ENCODE assay signal across 9 cellular contexts in the genomic region with DNA sequence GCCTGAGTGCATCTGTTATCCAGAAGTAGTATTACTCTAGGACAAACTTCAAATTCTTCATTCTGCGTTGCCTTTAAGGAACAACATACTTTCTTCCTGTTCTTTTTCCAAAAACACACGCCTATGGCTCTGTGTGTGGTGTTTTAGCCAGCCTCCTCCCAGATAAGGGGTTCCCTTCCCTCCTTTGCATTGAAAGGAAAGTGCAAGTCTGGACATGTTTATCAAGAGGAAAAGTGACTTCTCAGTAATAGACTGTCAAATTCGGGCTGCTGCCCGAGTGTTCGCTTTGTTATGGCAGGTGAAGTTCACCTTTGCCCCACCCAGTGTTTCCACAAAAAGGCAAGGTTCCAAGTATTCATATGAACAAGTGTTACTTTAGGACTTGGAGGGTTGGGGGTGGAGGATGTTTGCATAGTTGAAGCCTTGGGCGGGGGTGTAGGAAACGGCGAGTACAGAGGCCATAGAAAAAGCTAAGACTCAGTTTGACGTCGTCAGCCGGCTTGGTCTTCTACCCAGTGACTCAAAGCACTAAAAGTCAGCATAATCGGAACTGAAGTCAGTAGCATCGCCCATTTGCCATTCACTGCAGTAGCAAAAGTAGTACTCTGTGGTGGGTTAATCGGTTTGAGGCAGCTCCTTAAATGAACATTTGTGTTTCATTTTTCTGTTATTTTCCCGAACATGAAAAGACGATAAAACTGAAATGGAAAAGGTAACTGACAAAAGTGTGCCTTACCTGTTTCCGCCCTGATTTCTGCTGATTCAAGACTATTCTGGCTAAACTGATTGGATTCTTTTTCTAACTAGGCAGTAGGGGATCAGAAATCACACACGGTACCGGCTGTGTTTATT. TPM values are rescaled to one million over a fixed set of nuclear protein-coding genes. Genes with fewer than 3 reads are reported as not detected.
DNase-seq lines count a peak whose midpoint lies in the region; ATAC-seq and TF ChIP-seq lines count a peak whose summit lies in the region.
"Had no signal": no experiment of that assay in that cellular context is flagged by ENCODE, and none has a peak within 500 bp of the region (broad histone marks: within the 10 kb centered on the region; RNA-seq: fewer than 3 reads in every experiment).

No MANE protein-coding gene starts in this region.

- TF ChIP-seq CTCF in neural progenitor cell (IDR thresholded peaks at IDR 0.05), result no peak
- no peak for TF ChIP-seq CTCF in tibial artery (IDR thresholded peaks at IDR 0.05)

- intact Hi-C loops in tibial artery (cut with DNase I; ENCODE audit: low total_unique reads), result no loop called here

- DNase-seq in activated CD4-positive, alpha-beta T cell treated with anti-CD3 and anti-CD28 coated beads for 24 hours (ENCODE audit: low read depth in 2 of 2), result peak; percentile 65 to 69
- peak; percentile 40 for DNase-seq in neural progenitor cell (ENCODE audit: low spot score)
- DNase-seq in tibial artery, result no peak
- no peak for DNase-seq in NCI-H1092 treated with DMSO at 0.1 percent for 48 hours (lab: John Stamatoyannopoulos, UW)

- H3K36me3 ChIP-seq in duodenal mucosa (ENCODE audit: control insufficient read depth in 1 of 2, insufficient read depth in 2 of 2, low read length in 2 of 2) (peaks cover 5 to 8% of the 10 kb centered on the region in 2 donors), neural progenitor cell (no peaks in the 10 kb centered on the region), tibial artery (no peaks in the 10 kb centered on the region)
- H3K36me3 ChIP-seq: adrenal gland had no signal

- H3K9me3 Mint-ChIP-seq in neural progenitor cell, result no peaks in the 10 kb centered on the region

- H3F3A ChIP-seq in neural progenitor cell (ENCODE audit: low read depth), result peaks cover 14% of the 10 kb centered on the region

- H3K27me3 ChIP-seq in duodenal mucosa (ENCODE audit: control insufficient read depth in 1 of 2, insufficient read depth in 2 of 2, low read length in 2 of 2) (no peaks in the 10 kb centered on the region), neural progenitor cell (peaks cover 15% of the 10 kb centered on the region), tibial artery (peaks cover 0 to 13% of the 10 kb centered on the region in 2 donors)

- H3K79me2 ChIP-seq in neural progenitor cell (ENCODE audit: low read depth), result no peaks in the 10 kb centered on the region

- H3K4me3 Mint-ChIP-seq in neural progenitor cell, result peak overlapping the region; percentile 16

- H3K4me1 Mint-ChIP-seq in neural progenitor cell, result peaks cover 23% of the 10 kb centered on the region

- H3K9me3 ChIP-seq in duodenal mucosa (ENCODE audit: control insufficient read depth in 1 of 2, low read length in 2 of 2), result no peaks in the 10 kb centered on the region
- no peaks in the 10 kb centered on the region for H3K9me3 ChIP-seq in neural progenitor cell (ENCODE audit: low read depth)
- H3K9me3 ChIP-seq in tibial artery, result no peaks in the 10 kb centered on the region
- H3K9me3 ChIP-seq: adrenal gland had no signal

- H3K36me3 Mint-ChIP-seq in neural progenitor cell, result no peaks in the 10 kb centered on the region

- H3K4me2 ChIP-seq in neural progenitor cell, result peak overlapping the region; percentile 66

- peak overlapping the region; percentile 70 to 84 for H3K4me3 ChIP-seq in duodenal mucosa (ENCODE audit: low read depth in 1 of 2, low read length in 2 of 2)
- peak overlapping the region; percentile 21 for H3K4me3 ChIP-seq in neural progenitor cell
- peak overlapping the region; percentile 20 to 22 for H3K4me3 ChIP-seq in tibial artery

- peaks cover 24 to 46% of the 10 kb centered on the region in 2 donors for H3K4me1 ChIP-seq in duodenal mucosa (ENCODE audit: control insufficient read depth in 1 of 2, insufficient read depth in 2 of 2, low read length in 2 of 2)
- peaks cover 45% of the 10 kb centered on the region for H3K4me1 ChIP-seq in neural progenitor cell
- H3K4me1 ChIP-seq in tibial artery, result peaks cover 0 to 4% (median 0%) of the 10 kb centered on the region in 4 donors
- H3K4me1 ChIP-seq: adrenal gland had no signal

- peaks cover 47% of the 10 kb centered on the region for H3K27me3 Mint-ChIP-seq in neural progenitor cell (ENCODE audit: insufficient read depth, low read depth)

- no peak overlapping the region for H3K27ac Mint-ChIP-seq in neural progenitor cell

- H3K27ac ChIP-seq in duodenal mucosa (ENCODE audit: low read depth, low read length), result peak overlapping the region; percentile 55
- no peak overlapping the region for H3K27ac ChIP-seq in neural progenitor cell
- H3K27ac ChIP-seq in tibial artery, result no peak overlapping the region

- H4K20me1 ChIP-seq in neural progenitor cell (ENCODE audit: low read depth), result no peaks in the 10 kb centered on the region

- H2AFZ ChIP-seq in neural progenitor cell (replicated peaks), result peak overlapping the region; percentile 96

- H3K9ac ChIP-seq in duodenal mucosa (ENCODE audit: low read depth in 1 of 2, low read length in 2 of 2) (peak overlapping the region; percentile 61 to 77), neural progenitor cell (no peak overlapping the region)

- ATAC-seq in GM18517 (IDR thresholded peaks at IDR 0.05; ENCODE audit: unreplicated experiment) (peak; percentile 28), HG03565 (IDR thresholded peaks at IDR 0.05; ENCODE audit: unreplicated experiment) (peak; percentile 31), GM21717 (IDR thresholded peaks at IDR 0.05; ENCODE audit: unreplicated experiment) (no peak)

RNA-seq across cellular contexts. Expression of a gene that starts 12.5 kb away (rescaled TPM):
- 0.37 and 0.43 TPM in 2 replicates for total RNA-seq in neural progenitor cell (ENCODE audit: low replicate concordance)

Comparison
In these comparisons a context has a peak if more than half of its experiments do, and no peak if none do; other contexts are left out.
1. DNase-seq: peak in activated CD4-positive, alpha-beta T cell treated with anti-CD3 and anti-CD28 coated beads for 24 hours (2 of 2) and neural progenitor cell (single experiment); none in tibial artery (0 of 2) and NCI-H1092 treated with DMSO at 0.1 percent for 48 hours (single experiment).
2. H3K4me3 ChIP-seq: peak in every context shown above with its lines; median percentile 77 in duodenal mucosa; 21 in neural progenitor cell; 21 in tibial artery.